19 cellular contexts compared by ENCODE assay signal in genomic region chr6:156336096-156336495, GRCh38.
DNase-seq lines count a peak whose midpoint lies in the region; ATAC-seq, FAIRE-seq and TF ChIP-seq lines count a peak whose summit lies in the region.
"Had no signal": no experiment of that assay in that cellular context is flagged by ENCODE, and none has a peak within 500 bp of the region (broad histone marks: within the 10 kb centered on the region; RNA-seq: fewer than 3 reads in every experiment).

No MANE protein-coding gene starts in this region.

- H3K4me3 ChIP-seq in small intestine (ENCODE audit: low read depth in 1 of 2, low read length in 2 of 2), result no peak overlapping the region
- H3K4me3 ChIP-seq: adrenal gland, cardiac muscle cell, thoracic aorta had no signal

- H3K27me3 ChIP-seq in small intestine (ENCODE audit: control insufficient read depth in 2 of 2, insufficient read depth in 2 of 2, low read length in 2 of 2), result no peaks in the 10 kb centered on the region
- H3K27me3 ChIP-seq: adrenal gland, cardiac muscle cell had no signal

- H3K27me3 Mint-ChIP-seq in stimulated activated naive B cell treated with anti-CD40 and anti-IgM and Interleukin-4, amounts not matched to agents 10 μg/mL and 1 μg/mL and 100 μg/mL, for 72 hours, result peaks cover 0 to 4% of the 10 kb centered on the region in 2 donors

- H3K4me1 ChIP-seq in small intestine (ENCODE audit: control insufficient read depth in 2 of 2, insufficient read depth in 1 of 2, low read depth in 1 of 2, low read length in 1 of 2), result no peaks in the 10 kb centered on the region
- H3K4me1 ChIP-seq: adrenal gland had no signal

- peak; percentile 27 to 59 for DNase-seq in SHP77 (lab: John Stamatoyannopoulos, UW)
- no peak for DNase-seq in SHP77 treated with DMSO at 0.1 percent for 48 hours (lab: John Stamatoyannopoulos, UW)
- DNase-seq in T1000 (lab: John Stamatoyannopoulos, UW), result peak; percentile 13
- peak; percentile 66 for DNase-seq in islet precursor cell
- no peak for DNase-seq in stimulated activated naive B cell treated with anti-CD40 and anti-IgM and Interleukin-4, amounts not matched to agents 10 μg/mL and 1 μg/mL and 100 μg/mL, for 72 hours
- no peak for DNase-seq in small intestine
- no peak for DNase-seq in GM12892 (ENCODE audit: insufficient read length)
- DNase-seq: activated gamma-delta T cell; CD8-positive, alpha-beta memory T cell; Karpas-422; left ventricle myocardium superior; NCI-H2171; NCI-H82; occipital lobe had no signal

- H3K36me3 ChIP-seq in small intestine (ENCODE audit: control insufficient read depth in 2 of 2, insufficient read depth in 2 of 2, low read length in 2 of 2), result no peaks in the 10 kb centered on the region
- H3K36me3 ChIP-seq: adrenal gland, cardiac muscle cell, thoracic aorta had no signal

- no peak overlapping the region for H3K4me3 Mint-ChIP-seq in stimulated activated naive B cell treated with anti-CD40 and anti-IgM and Interleukin-4, amounts not matched to agents 10 μg/mL and 1 μg/mL and 100 μg/mL, for 72 hours
- H3K4me3 Mint-ChIP-seq: CD8-positive, alpha-beta memory T cell had no signal

- no peak overlapping the region for H3K27ac ChIP-seq in small intestine (ENCODE audit: low read depth in 1 of 2, low read length in 1 of 2)
- H3K27ac ChIP-seq: adrenal gland, cardiac muscle cell, thoracic aorta had no signal

- WGBS in small intestine, 3 donors, result 72 to 76% (median 75%) methylated on average over 5 of the region's 5 CpGs

- FAIRE-seq in small intestine (lab: Jason Lieb, UNC) (no peak), GM12892 (lab: Jason Lieb, UNC) (no peak)
- FAIRE-seq: RCC 7860 had no signal

- peak; percentile 33 to 36 for ATAC-seq in stimulated activated naive B cell treated with anti-CD40 and anti-IgM and Interleukin-4, amounts not matched to agents 10 μg/mL and 1 μg/mL and 100 μg/mL, for 72 hours (replicated peaks)
- no peak for ATAC-seq in HG03159 (IDR thresholded peaks at IDR 0.05; ENCODE audit: unreplicated experiment)
- ATAC-seq: left ventricle myocardium superior had no signal

- peaks cover 7 to 16% of the 10 kb centered on the region in 2 donors for H3K36me3 Mint-ChIP-seq in stimulated activated naive B cell treated with anti-CD40 and anti-IgM and Interleukin-4, amounts not matched to agents 10 μg/mL and 1 μg/mL and 100 μg/mL, for 72 hours

- peaks cover 6 to 17% of the 10 kb centered on the region in 2 donors for H3K4me1 Mint-ChIP-seq in stimulated activated naive B cell treated with anti-CD40 and anti-IgM and Interleukin-4, amounts not matched to agents 10 μg/mL and 1 μg/mL and 100 μg/mL, for 72 hours

- H3K9me3 Mint-ChIP-seq in stimulated activated naive B cell treated with anti-CD40 and anti-IgM and Interleukin-4, amounts not matched to agents 10 μg/mL and 1 μg/mL and 100 μg/mL, for 72 hours, result peaks cover 11 to 16% of the 10 kb centered on the region in 2 donors

- no peaks in the 10 kb centered on the region for H3K9me3 ChIP-seq in small intestine (ENCODE audit: control insufficient read depth, low read depth)
- H3K9me3 ChIP-seq: adrenal gland had no signal

- H3K27ac Mint-ChIP-seq in stimulated activated naive B cell treated with anti-CD40 and anti-IgM and Interleukin-4, amounts not matched to agents 10 μg/mL and 1 μg/mL and 100 μg/mL, for 72 hours, result no peak overlapping the region
- H3K27ac Mint-ChIP-seq: CD8-positive, alpha-beta memory T cell had no signal

- TF ChIP-seq POLR2A in GM12892 (IDR thresholded peaks at IDR 0.05; ENCODE audit: low read depth, low read length), result no peak

Comparison
In these comparisons a context has a peak if more than half of its experiments do, and no peak if none do; other contexts are left out.
1. DNase-seq: peak in SHP77 (2 of 2), T1000 (single experiment) and islet precursor cell (single experiment); none in SHP77 treated with DMSO at 0.1 percent for 48 hours (single experiment), stimulated activated naive B cell treated with anti-CD40 and anti-IgM and Interleukin-4, amounts not matched to agents 10 μg/mL and 1 μg/mL and 100 μg/mL, for 72 hours (single experiment), small intestine (single experiment) and GM12892 (single experiment).